19 cellular contexts compared by ENCODE assay signal in the genomic region with DNA sequence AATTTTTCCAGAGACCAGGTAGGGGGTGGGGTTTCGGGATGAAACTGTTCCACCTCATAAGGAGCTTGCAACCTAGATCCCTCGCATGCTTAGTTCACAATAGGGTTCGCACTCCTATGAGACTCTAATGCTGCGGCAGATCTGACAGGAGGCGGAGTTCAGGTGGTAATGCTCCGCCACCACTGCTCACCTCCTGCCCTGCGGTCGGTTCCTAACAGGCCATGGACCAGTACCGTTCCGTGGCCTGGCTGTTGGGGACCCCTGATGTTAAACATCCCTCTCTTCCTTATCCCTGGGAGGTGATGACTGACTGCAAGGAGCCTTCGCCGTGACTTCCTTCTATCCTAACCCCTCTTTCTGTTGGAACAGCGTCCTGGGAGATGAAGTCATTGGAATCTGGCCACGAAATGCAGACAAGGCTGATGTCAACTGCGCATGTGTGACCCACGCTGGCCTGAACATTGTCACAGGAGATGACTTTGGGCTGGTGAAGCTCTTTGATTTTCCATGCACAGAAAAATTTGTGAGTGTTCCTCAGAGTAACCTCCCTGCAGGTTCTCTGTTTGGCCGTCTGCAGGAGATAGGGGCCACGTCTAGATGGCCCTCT.
A peak's percentile ranks its signal among the peaks of the same experiment; 100 is the strongest.
DNase-seq lines count a peak whose midpoint lies in the region; ATAC-seq and TF ChIP-seq lines count a peak whose summit lies in the region.
"Had no signal": no experiment of that assay in that cellular context is flagged by ENCODE, and none has a peak within 500 bp of the region (broad histone marks: within the 10 kb centered on the region; RNA-seq: fewer than 3 reads in every experiment).

No MANE protein-coding gene starts in this region.

- H3K27ac ChIP-seq in right atrium auricular region (no peak overlapping the region), cingulate gyrus (ENCODE audit: low read depth, low read length) (peak overlapping the region; percentile 58), mesenchymal stem cell (ENCODE audit: low read length, poor library complexity, severe bottlenecking) (no peak overlapping the region), substantia nigra (ENCODE audit: low read depth, low read length, poor library complexity, severe bottlenecking) (peak overlapping the region; percentile 40), prostate gland (no peak overlapping the region)
- H3K27ac ChIP-seq: BLaER1, right lobe of liver, SJCRH30, thoracic aorta had no signal

- H3K27me3 ChIP-seq in right atrium auricular region (no peaks in the 10 kb centered on the region), mesenchymal stem cell (ENCODE audit: control insufficient read depth in 1 of 2, insufficient read depth in 1 of 2, low read length in 2 of 2) (no peaks in the 10 kb centered on the region), prostate gland (replicated peaks; ENCODE audit: insufficient read depth) (no peaks in the 10 kb centered on the region)
- H3K27me3 ChIP-seq: BLaER1, right lobe of liver, SJCRH30 had no signal

- no peak overlapping the region for H2AFZ ChIP-seq in mesenchymal stem cell (ENCODE audit: low read depth, low read length)

- no peak overlapping the region for H3K4me3 ChIP-seq in right atrium auricular region
- no peak overlapping the region for H3K4me3 ChIP-seq in mesenchymal stem cell (ENCODE audit: insufficient read depth in 1 of 2, low read depth in 1 of 2, low read length in 2 of 2)
- no peak overlapping the region for H3K4me3 ChIP-seq in prostate gland
- H3K4me3 ChIP-seq: BLaER1, right lobe of liver, SJCRH30, thoracic aorta had no signal

- H4K91ac ChIP-seq in mesenchymal stem cell (ENCODE audit: low read length), result no peak overlapping the region

- ATAC-seq in Right ventricle myocardium inferior (peak; percentile 36), HG03354 (IDR thresholded peaks at IDR 0.05; ENCODE audit: poor library complexity, severe bottlenecking, unreplicated experiment) (no peak), GM21447 (IDR thresholded peaks at IDR 0.05; ENCODE audit: unreplicated experiment) (no peak)
- ATAC-seq: activated CD4-positive, CD25-positive, alpha-beta regulatory T cell treated with anti-CD3 and anti-CD28 coated beads, Interleukin-2, amount 50 U/mL, for 24 hours had no signal

- H2AK5ac ChIP-seq in mesenchymal stem cell (ENCODE audit: low read length, severe bottlenecking), result no peak overlapping the region

- H3K4me1 ChIP-seq in right atrium auricular region, result peaks cover 0 to 32% of the 10 kb centered on the region in 2 donors
- no peaks in the 10 kb centered on the region for H3K4me1 ChIP-seq in mesenchymal stem cell (ENCODE audit: control insufficient read depth, insufficient read depth, low read depth, low read length)
- H3K4me1 ChIP-seq in prostate gland (replicated peaks), result peaks cover 3% of the 10 kb centered on the region
- H3K4me1 ChIP-seq: BLaER1, right lobe of liver, SJCRH30 had no signal

- H3K18ac ChIP-seq in mesenchymal stem cell (ENCODE audit: low read depth in 1 of 2, low read length in 2 of 2), result peak overlapping the region in 1 of 2 experiments; percentile 18

- H3K79me1 ChIP-seq in mesenchymal stem cell (replicated peaks; ENCODE audit: low read length, poor library complexity, severe bottlenecking), result peaks cover 24% of the 10 kb centered on the region

- no peak overlapping the region for H3K14ac ChIP-seq in mesenchymal stem cell (ENCODE audit: low read length in 2 of 2)

- DNase-seq in Right ventricle myocardium inferior (ENCODE audit: missing footprints) (no peak), right atrium auricular region (ENCODE audit: low spot score) (no peak), mesenchymal stem cell (no peak), substantia nigra (lab: John Stamatoyannopoulos, UW) (peak in 6 of 49 donors; percentile 7 to 37 (median 20)), prostate gland (ENCODE audit: low spot score) (no peak)
- DNase-seq: activated naive CD4-positive, alpha-beta T cell treated with anti-CD3 and anti-CD28 coated beads for 36 hours; activated T-cell treated with anti-CD3 and anti-CD28 coated beads, Interleukin-2, amount 50 U/mL, for 48 hours; aorta; NCI-H187 treated with DMSO at 0.1 percent for 48 hours; NCI-H345; right lobe of liver; T-helper 9 cell had no signal

- H4K8ac ChIP-seq in mesenchymal stem cell (ENCODE audit: low read length), result peak overlapping the region; percentile 33

- intact Hi-C loops in Right ventricle myocardium inferior (cut with DNase I), result no loop called here
- intact Hi-C loops in prostate gland (cut with DNase I), result no loop called here

- WGBS in mesenchymal stem cell, result 96% methylated on average over 18 of the region's 18 CpGs
- 97% methylated on average over 18 of the region's 18 CpGs for WGBS in prostate gland

- no peak overlapping the region for H2BK15ac ChIP-seq in mesenchymal stem cell (ENCODE audit: low read depth, poor library complexity, severe bottlenecking)

- no peak overlapping the region for H2BK5ac ChIP-seq in mesenchymal stem cell (ENCODE audit: low read depth, low read length, poor library complexity, severe bottlenecking)

- TF ChIP-seq CTCF in right atrium auricular region (IDR thresholded peaks at IDR 0.05) (no peak), prostate gland (IDR thresholded peaks at IDR 0.05) (no peak)

- no peak overlapping the region for H3K9ac ChIP-seq in mesenchymal stem cell (ENCODE audit: low read length)
- H3K9ac ChIP-seq: BLaER1 had no signal

- no peak overlapping the region for H3K4ac ChIP-seq in mesenchymal stem cell (ENCODE audit: low read depth in 1 of 2, low read length in 2 of 2)

- H3K9me3 ChIP-seq in right atrium auricular region, result no peaks in the 10 kb centered on the region
- no peaks in the 10 kb centered on the region for H3K9me3 ChIP-seq in mesenchymal stem cell (ENCODE audit: control insufficient read depth, low read length)
- H3K9me3 ChIP-seq in prostate gland, result no peaks in the 10 kb centered on the region
- H3K9me3 ChIP-seq: BLaER1, right lobe of liver, SJCRH30, thoracic aorta had no signal

- no peak for TF ChIP-seq POLR2A in prostate gland (IDR thresholded peaks at IDR 0.05)

- no peak overlapping the region for H3K4me2 ChIP-seq in mesenchymal stem cell (ENCODE audit: low read length, poor library complexity, severe bottlenecking)
- H3K4me2 ChIP-seq: BLaER1 had no signal

- H3K36me3 ChIP-seq in right atrium auricular region, result peaks cover 9% of the 10 kb centered on the region
- peaks cover 40 to 69% of the 10 kb centered on the region in 2 experiments for H3K36me3 ChIP-seq in mesenchymal stem cell (ENCODE audit: control insufficient read depth in 1 of 2, insufficient read depth in 2 of 2, low read depth in 1 of 2, low read length in 2 of 2)
- no peaks in the 10 kb centered on the region for H3K36me3 ChIP-seq in prostate gland

- no peak overlapping the region for H3K23ac ChIP-seq in mesenchymal stem cell (ENCODE audit: low read length in 2 of 2)

- no peak overlapping the region for H2BK12ac ChIP-seq in mesenchymal stem cell (ENCODE audit: low read length in 2 of 2)

- H2BK120ac ChIP-seq in mesenchymal stem cell (ENCODE audit: low read depth, low read length), result no peak overlapping the region

Comparison
In these comparisons a context has a peak if more than half of its experiments do, and no peak if none do; other contexts are left out.
1. H3K27ac ChIP-seq: peak in cingulate gyrus (single experiment) and substantia nigra (single experiment); none in right atrium auricular region (0 of 2), mesenchymal stem cell (single experiment) and prostate gland (0 of 2).